Comparison of ENCODE assay signal across 27 cellular contexts in genomic region chr10:917999-918398, GRCh38.
"Had no signal": no experiment of that assay in that cellular context is flagged by ENCODE, and none has a peak within 500 bp of the region (broad histone marks: within the 10 kb centered on the region; RNA-seq: fewer than 3 reads in every experiment).

No MANE protein-coding gene starts in this region.

- DNase-seq: activated B cell treated with CpG ODN at 0.5 μM for 24 hours; activated CD4-positive, alpha-beta memory T cell treated with anti-CD3 and anti-CD28 coated beads for 36 hours; activated CD4-positive, alpha-beta T cell treated with anti-CD3 and anti-CD28 coated beads for 48 hours; activated CD8-positive, alpha-beta memory T cell treated with anti-CD3 and anti-CD28 coated beads, Interleukin-2, amount 50 U/mL, for 48 hours; activated gamma-delta T cell; activated naive CD4-positive, alpha-beta T cell; activated naive CD4-positive, alpha-beta T cell treated with anti-CD3 and anti-CD28 coated beads, Interleukin-2, amount 10 ng/mL, durations not matched to agents 7 days and 5 days; activated naive CD8-positive, alpha-beta T cell treated with anti-CD3 and anti-CD28 coated beads, Interleukin-2, amount 10 ng/mL, durations not matched to agents 7 days and 5 days; activated T-cell treated with anti-CD3 and anti-CD28 coated beads for 4 hours; activated T-cell treated with anti-CD3 and anti-CD28 coated beads, Interleukin-2, amount 50 U/mL, for 24 hours; activated T-cell treated with anti-CD3 and anti-CD28 coated beads, Interleukin-2, amount 50 U/mL, for 72 hours; central memory CD4-positive, alpha-beta T cell; cerebellar nuclear complex; dorsolateral prefrontal cortex; effector memory CD4-positive, alpha-beta T cell; endodermal cell; foreskin fibroblast; head of caudate nucleus; T-helper 1 cell; T-helper 2 cell had no signal

- H3K36me3 ChIP-seq: ascending aorta, breast epithelium, cardiac muscle cell had no signal

- H3K4me1 ChIP-seq: ascending aorta, breast epithelium had no signal

- ATAC-seq: activated CD4-positive, CD25-positive, alpha-beta regulatory T cell treated with anti-CD3 and anti-CD28 coated beads, Interleukin-2, amount 50 U/mL, for 24 hours; activated naive CD4-positive, alpha-beta T cell treated with anti-CD3 and anti-CD28 coated beads, Interleukin-2, amount 50 U/mL, for 72 hours; activated T-cell treated with anti-CD3 and anti-CD28 coated beads, Interleukin-2, amount 50 U/mL, for 72 hours; esophagus mucosa had no signal

- H3K4me3 ChIP-seq: ascending aorta, breast epithelium, cardiac muscle cell, coronary artery, dorsolateral prefrontal cortex had no signal

- H3K27me3 ChIP-seq: ascending aorta, breast epithelium, cardiac muscle cell, dorsolateral prefrontal cortex had no signal

- H3K9me3 ChIP-seq: ascending aorta, breast epithelium had no signal

- H3K27ac ChIP-seq: ascending aorta, breast epithelium, cardiac muscle cell, coronary artery, dorsolateral prefrontal cortex had no signal
